ENCODE assay signal across 1 cellular context in genomic region chr1:224885376-224885775, GRCh38.
TF ChIP-seq lines count a peak whose summit lies in the region.

No MANE protein-coding gene starts in this region.

TF ChIP-seq in HEK293, 187 proteins besides CTCF, POLR2A, EP300 and RAD21 (continued from another document):
- peak; percentile 78; the same call in 1 of the 2 replicates for TF ChIP-seq RBAK (tag by site-specific recombination; IDR thresholded peaks at IDR 0.05)
- 0 out of 2 replicates have a peak, but pooled peaks have one; percentile 29 for TF ChIP-seq ZNF549 (tag by site-specific recombination; IDR thresholded peaks at IDR 0.05)
- TF ChIP-seq SETDB1 (IDR thresholded peaks at IDR 0.05; ENCODE audit: insufficient read length, low read length), result peak; percentile 86
- TF ChIP-seq ZBTB49 (tag by site-specific recombination; IDR thresholded peaks at IDR 0.05; ENCODE audit: low read depth), result peak; percentile 25; the same call in 1 of the 2 replicates
- peak; percentile 33; the same call in 1 of the 2 replicates for TF ChIP-seq ZNF580 (tag by site-specific recombination; IDR thresholded peaks at IDR 0.05)
TF ChIP-seq in HEK293: peak in this region for 6; not testable (repeated sequence) for 181.
